34 cellular contexts compared by ENCODE assay signal in the genomic region with DNA sequence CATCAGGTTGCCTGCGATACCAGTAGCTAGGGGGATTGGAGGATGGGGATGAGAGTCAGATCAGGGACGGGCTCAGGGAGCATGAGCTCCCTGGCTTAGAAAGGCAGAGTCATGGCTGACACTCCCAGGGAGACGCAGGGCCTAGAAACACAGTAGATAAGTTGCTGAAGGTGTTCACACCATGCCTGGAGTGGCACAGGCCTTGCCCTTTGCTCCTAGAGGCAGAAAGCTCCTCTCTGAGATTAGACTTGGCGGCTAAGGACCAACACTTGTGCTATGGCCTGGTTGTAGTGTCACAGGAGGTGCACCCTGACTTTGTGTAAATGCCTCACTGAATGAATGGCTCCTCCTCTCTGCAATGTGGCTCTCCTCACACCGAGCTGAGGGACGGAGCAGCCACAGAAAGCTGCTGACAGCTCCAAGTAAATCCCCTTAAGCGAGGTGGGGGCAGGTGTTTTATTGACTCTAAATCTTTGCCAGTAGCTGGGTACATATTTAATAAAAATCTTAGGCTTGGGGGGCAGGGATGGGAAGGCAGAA. TPM values are rescaled to one million over a fixed set of nuclear protein-coding genes. Genes with fewer than 3 reads are reported as not detected.
"Had no signal": no experiment of that assay in that cellular context is flagged by ENCODE, and none has a peak within 500 bp of the region (broad histone marks: within the 10 kb centered on the region; RNA-seq: fewer than 3 reads in every experiment).

No MANE protein-coding gene starts in this region.

- H3K4me1 Mint-ChIP-seq: stimulated activated memory B cell treated with anti-CD40 and anti-IgM and Interleukin-4, amounts not matched to agents 10 μg/mL and 1 μg/mL and 100 μg/mL, for 72 hours had no signal

- H3K27ac Mint-ChIP-seq: activated CD4-positive, alpha-beta T cell treated with anti-CD3 and anti-CD28 coated beads for 36 hours; activated naive CD8-positive, alpha-beta T cell; activated T-cell treated with anti-CD3 and anti-CD28 coated beads, Interleukin-2, amount 50 U/mL, for 72 hours; natural killer cell treated with Interleukin-12 subunit alpha and Interleukin-12 subunit beta and Interleukin-15 and Interleukin-18, amount 100 ng/mL, for 72 hours; stimulated activated memory B cell treated with anti-CD40 and anti-IgM and Interleukin-4, amounts not matched to agents 10 μg/mL and 1 μg/mL and 100 μg/mL, for 72 hours had no signal

- H3K4me1 ChIP-seq: esophagus muscularis mucosa, foreskin keratinocyte, left lung, pancreas, prostate gland, sigmoid colon, stomach, thyroid gland, upper lobe of left lung, vagina had no signal

- H3K27ac ChIP-seq: cardiac muscle cell, esophagus muscularis mucosa, foreskin keratinocyte, heart left ventricle, left lung, pancreas, prostate gland, sigmoid colon, stomach, thyroid gland, upper lobe of left lung, vagina had no signal

- H3K27me3 Mint-ChIP-seq: activated CD4-positive, alpha-beta T cell treated with anti-CD3 and anti-CD28 coated beads for 36 hours; activated naive CD8-positive, alpha-beta T cell; stimulated activated memory B cell treated with anti-CD40 and anti-IgM and Interleukin-4, amounts not matched to agents 10 μg/mL and 1 μg/mL and 100 μg/mL, for 72 hours had no signal

- H3K27me3 ChIP-seq: esophagus muscularis mucosa, foreskin keratinocyte, heart left ventricle, left lung, pancreas, sigmoid colon, stomach, thyroid gland, upper lobe of left lung, vagina had no signal

- DNase-seq: activated CD4-positive, alpha-beta T cell treated with anti-CD3 and anti-CD28 coated beads for 36 hours; activated CD4-positive, CD25-positive, alpha-beta regulatory T cell; activated naive CD4-positive, alpha-beta T cell treated with Interleukin-2 at 50 U/mL for 16 hours; activated T-cell treated with anti-CD3 and anti-CD28 coated beads for 4 hours; activated T-cell treated with anti-CD3 and anti-CD28 coated beads, Interleukin-2, amount 50 U/mL, for 72 hours; anterior cingulate cortex; foreskin keratinocyte; heart left ventricle; hypothalamus; kidney glomerular epithelial cell; left lung; mucosa of descending colon; pancreas; retina; sigmoid colon; stimulated activated CD4-positive, alpha-beta T cell treated with anti-CD3 and anti-CD28 coated beads, Interleukin-1b, Interleukin-23, amount 100 ng/mL, for 48 hours; stimulated activated CD4-positive, alpha-beta T cell treated with anti-CD3 and anti-CD28 coated beads, Interleukin-4, amount 100 ng/mL, for 4 hours; stimulated activated CD8-positive, alpha-beta memory T cell treated with anti-CD3 and anti-CD28 coated beads, Interleukin-4, amount 100 ng/mL, for 48 hours; stomach; T-helper 2 cell; thyroid gland; upper lobe of left lung had no signal

- ATAC-seq: activated CD4-positive, alpha-beta T cell treated with anti-CD3 and anti-CD28 coated beads for 36 hours; activated T-cell treated with anti-CD3 and anti-CD28 coated beads, Interleukin-2, amount 50 U/mL, for 72 hours; foreskin keratinocyte; left lung; mucosa of descending colon; natural killer cell treated with Interleukin-12 subunit alpha and Interleukin-12 subunit beta and Interleukin-15 and Interleukin-18, amount 100 ng/mL, for 72 hours; pancreas; stimulated activated memory B cell treated with anti-CD40 and anti-IgM and Interleukin-4, amounts not matched to agents 10 μg/mL and 1 μg/mL and 100 μg/mL, for 72 hours had no signal

- H3K4me3 Mint-ChIP-seq: activated CD4-positive, alpha-beta T cell treated with anti-CD3 and anti-CD28 coated beads for 36 hours; activated naive CD8-positive, alpha-beta T cell; activated T-cell treated with anti-CD3 and anti-CD28 coated beads, Interleukin-2, amount 50 U/mL, for 72 hours; natural killer cell treated with Interleukin-12 subunit alpha and Interleukin-12 subunit beta and Interleukin-15 and Interleukin-18, amount 100 ng/mL, for 72 hours; stimulated activated memory B cell treated with anti-CD40 and anti-IgM and Interleukin-4, amounts not matched to agents 10 μg/mL and 1 μg/mL and 100 μg/mL, for 72 hours had no signal

- H3K9me3 ChIP-seq: esophagus muscularis mucosa, heart left ventricle, left lung, mucosa of descending colon, pancreas, prostate gland, sigmoid colon, stomach, thyroid gland, upper lobe of left lung, vagina had no signal

- H3K4me2 ChIP-seq: smooth muscle cell had no signal

- H3K36me3 ChIP-seq: cardiac muscle cell, esophagus muscularis mucosa, heart left ventricle, left lung, pancreas, prostate gland, sigmoid colon, stomach, thyroid gland, upper lobe of left lung, vagina had no signal

- H3K9me3 Mint-ChIP-seq: natural killer cell treated with Interleukin-12 subunit alpha and Interleukin-12 subunit beta and Interleukin-15 and Interleukin-18, amount 100 ng/mL, for 72 hours had no signal

- H3K36me3 Mint-ChIP-seq: activated naive CD8-positive, alpha-beta T cell; natural killer cell treated with Interleukin-12 subunit alpha and Interleukin-12 subunit beta and Interleukin-15 and Interleukin-18, amount 100 ng/mL, for 72 hours; stimulated activated memory B cell treated with anti-CD40 and anti-IgM and Interleukin-4, amounts not matched to agents 10 μg/mL and 1 μg/mL and 100 μg/mL, for 72 hours had no signal

- H3K4me3 ChIP-seq: cardiac muscle cell, esophagus muscularis mucosa, heart left ventricle, left lung, mucosa of descending colon, pancreas, prostate gland, sigmoid colon, smooth muscle cell, stomach, thyroid gland, upper lobe of left lung, vagina had no signal

RNA-seq across cellular contexts. Expression of gene SIAH3, which starts 55.1 kb away (rescaled TPM):
- total RNA-seq: esophagus muscularis mucosa; lung microvascular endothelial cell; mesenteric fat pad; myocyte; natural killer cell treated with Interleukin-12 subunit alpha and Interleukin-12 subunit beta and Interleukin-15 and Interleukin-18, amount 100 ng/mL, for 72 hours; sigmoid colon; smooth muscle cell; vagina had no signal
- polyA plus RNA-seq: adipose tissue, heart left ventricle, pancreas, smooth muscle cell, stomach had no signal
